Comparison of ENCODE assay signal across 22 cellular contexts in the genomic region with DNA sequence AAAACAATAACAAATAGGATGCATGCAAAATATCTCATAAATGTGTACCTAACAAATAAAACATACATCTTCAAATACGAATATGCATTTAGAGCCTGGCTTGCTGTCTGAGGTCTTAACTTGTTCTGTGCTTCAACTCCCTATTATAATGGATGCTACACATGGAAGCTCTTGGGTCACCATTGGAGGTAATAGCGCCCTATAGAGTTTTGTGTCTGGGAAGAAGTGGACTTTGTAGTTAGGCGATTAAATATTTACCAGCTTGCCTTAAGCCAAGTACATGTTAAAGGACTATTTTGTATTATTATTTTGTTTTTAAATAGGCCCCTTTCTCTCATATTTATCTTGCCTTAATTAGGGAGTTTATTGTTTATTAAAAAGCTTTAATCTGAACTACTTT.
A peak's percentile ranks its signal among the peaks of the same experiment; 100 is the strongest.
DNase-seq lines count a peak whose midpoint lies in the region; ATAC-seq, FAIRE-seq and TF ChIP-seq lines count a peak whose summit lies in the region.
"Had no signal": no experiment of that assay in that cellular context is flagged by ENCODE, and none has a peak within 500 bp of the region (broad histone marks: within the 10 kb centered on the region; RNA-seq: fewer than 3 reads in every experiment).

No MANE protein-coding gene starts in this region.

- CTCF ChIA-PET in HepG2 (lab: Yijun Ruan, JAX; ENCODE audit: low intra/inter-chr PET ratio, low total read pairs): no interaction called here

- H3K4me1 ChIP-seq in HepG2 (ENCODE audit: insufficient read depth, low read length): 0 out of 2 replicates have a peak, but pooled peaks cover 5% of the 10 kb centered on the region
- no peaks in the 10 kb centered on the region for H3K4me1 ChIP-seq in right lobe of liver
- no peaks in the 10 kb centered on the region for H3K4me1 ChIP-seq in small intestine (ENCODE audit: control insufficient read depth in 2 of 2, insufficient read depth in 1 of 2, low read depth in 1 of 2, low read length in 1 of 2)
- H3K4me1 ChIP-seq in mucosa of descending colon (ENCODE audit: low read depth): no peaks in the 10 kb centered on the region
- H3K4me1 ChIP-seq: A549, Caco-2 had no signal

- H3K4me1 Mint-ChIP-seq in nephron: no peaks in the 10 kb centered on the region
- H3K4me1 Mint-ChIP-seq: B cell had no signal

- TF ChIP-seq CTCF in HepG2 (CRISPR knock-in tag; IDR thresholded peaks at IDR 0.05) (no peak), right lobe of liver (IDR thresholded peaks at IDR 0.05) (no peak), nephron (IDR thresholded peaks at IDR 0.05; ENCODE audit: unreplicated experiment in 3 of 3) (no peak), mucosa of descending colon (IDR thresholded peaks at IDR 0.05) (no peak)

- no peaks in the 10 kb centered on the region for H3K9me3 Mint-ChIP-seq in nephron
- H3K9me3 Mint-ChIP-seq: CD4-positive, alpha-beta T cell; CD8-positive, alpha-beta T cell had no signal

- H3K27ac Mint-ChIP-seq in nephron: peak overlapping the region in 2 of 3 experiments; percentile 33 to 58
- H3K27ac Mint-ChIP-seq: B cell; CD4-positive, alpha-beta T cell; CD8-positive, alpha-beta T cell had no signal

- POLR2A ChIA-PET in HepG2 (lab: Yijun Ruan, JAX): no interaction called here

- H3K27ac ChIP-seq in HepG2 (ENCODE audit: extremely low read length, insufficient read depth, low read length) (no peak overlapping the region), right lobe of liver (no peak overlapping the region), small intestine (ENCODE audit: low read depth in 1 of 2, low read length in 1 of 2) (no peak overlapping the region)
- H3K27ac ChIP-seq: 22Rv1; A549; BLaER1 treated with 17β-estradiol and CSF1 and Interleukin-3, amounts not matched to agents 10 nM and 100 nM; C4-2B had no signal

- DNase-seq in HepG2 (ENCODE audit: low spot score): peak; percentile 10
- no peak for DNase-seq in right lobe of liver
- DNase-seq in small intestine: peak; percentile 47
- DNase-seq in mucosa of descending colon: no peak
- DNase-seq: AML-193; Caco-2; Calu3; CD4-positive, alpha-beta T cell; CD8-positive, alpha-beta T cell; DMS79 treated with DMSO at 0.1 percent for 48 hours; GF-D8 had no signal

- no peak overlapping the region for H3K9ac ChIP-seq in HepG2 (ENCODE audit: insufficient read depth, low read depth, low read length)
- H3K9ac ChIP-seq: BLaER1 treated with 17β-estradiol and CSF1 and Interleukin-3, amounts not matched to agents 10 nM and 100 nM had no signal

- BruUV-seq in HepG2 (replicated peaks; lab: Mats Ljungman, UMichigan): no TSS peak

- H3K27me3 ChIP-seq in HepG2 (ENCODE audit: control insufficient read depth in 1 of 2, insufficient read depth in 2 of 2, low read length in 2 of 2) (no peaks in the 10 kb centered on the region), right lobe of liver (no peaks in the 10 kb centered on the region), small intestine (ENCODE audit: control insufficient read depth in 2 of 2, insufficient read depth in 2 of 2, low read length in 2 of 2) (no peaks in the 10 kb centered on the region)
- H3K27me3 ChIP-seq: BLaER1 treated with 17β-estradiol and CSF1 and Interleukin-3, amounts not matched to agents 10 nM and 100 nM had no signal

- no peak for TF ChIP-seq POLR2A in HepG2 (IDR thresholded peaks at IDR 0.05; ENCODE audit: insufficient read depth in 1 of 2, low read depth in 2 of 2, low read length in 2 of 2)
- TF ChIP-seq POLR2A in right lobe of liver (IDR thresholded peaks at IDR 0.05): no peak

- FAIRE-seq in HepG2 (lab: Jason Lieb, UNC) (no peak), small intestine (lab: Jason Lieb, UNC) (no peak)
- FAIRE-seq: A549, D721Med, G401.6, GM12891, GM19239 had no signal

- H2AFZ ChIP-seq in HepG2 (ENCODE audit: low read length): no peak overlapping the region

- in situ Hi-C loops in HepG2 (cut with HindIII; ENCODE audit: extremely low pct_ligation_motif_present, low pct_unique_long_range_greater_than_20kb): no loop called here

- H4K20me1 ChIP-seq in HepG2 (ENCODE audit: insufficient read depth, low read length): no peaks in the 10 kb centered on the region
- H4K20me1 ChIP-seq: BLaER1 treated with 17β-estradiol and CSF1 and Interleukin-3, amounts not matched to agents 10 nM and 100 nM had no signal

- no peak overlapping the region for H3K4me3 Mint-ChIP-seq in nephron
- H3K4me3 Mint-ChIP-seq: B cell; CD4-positive, alpha-beta T cell; CD8-positive, alpha-beta T cell had no signal

- H3K36me3 Mint-ChIP-seq in nephron (ENCODE audit: low read depth): no peaks in the 10 kb centered on the region
- H3K36me3 Mint-ChIP-seq: CD8-positive, alpha-beta T cell had no signal

- intact Hi-C loops in HepG2 (cut with micrococcal nuclease; ENCODE audit: unreplicated experiment) (no loop called here), right lobe of liver (cut with DNase I) (no loop called here), mucosa of descending colon (cut with DNase I, micrococcal nuclease) (no loop called here)

- TF ChIP-seq EP300 in HepG2 (IDR thresholded peaks at IDR 0.05; ENCODE audit: low read depth in 2 of 2, low read length in 2 of 2): no peak
- no peak for TF ChIP-seq EP300 in HepG2 (CRISPR knock-in tag; IDR thresholded peaks at IDR 0.05; ENCODE audit: borderline replicate concordance)

- H3K4me3 ChIP-seq in HepG2 (replicated peaks in 1 of 3; ENCODE audit: insufficient read depth in 1 of 3, low read depth in 2 of 3, low read length in 3 of 3) (no peak overlapping the region), right lobe of liver (no peak overlapping the region), small intestine (ENCODE audit: low read depth in 1 of 2, low read length in 2 of 2) (no peak overlapping the region), mucosa of descending colon (no peak overlapping the region)
- H3K4me3 ChIP-seq: A549; BLaER1 treated with 17β-estradiol and CSF1 and Interleukin-3, amounts not matched to agents 10 nM and 100 nM had no signal

- H3K36me3 ChIP-seq in HepG2 (replicated peaks in 1 of 2; ENCODE audit: control insufficient read depth in 1 of 2, insufficient read depth in 2 of 2, low read length in 2 of 2) (no peaks in the 10 kb centered on the region), right lobe of liver (no peaks in the 10 kb centered on the region), small intestine (ENCODE audit: control insufficient read depth in 2 of 2, insufficient read depth in 2 of 2, low read length in 2 of 2) (no peaks in the 10 kb centered on the region), mucosa of descending colon (ENCODE audit: low read depth) (no peaks in the 10 kb centered on the region)
- H3K36me3 ChIP-seq: BLaER1 treated with 17β-estradiol and CSF1 and Interleukin-3, amounts not matched to agents 10 nM and 100 nM had no signal

- H3K9me3 ChIP-seq in HepG2 (ENCODE audit: low read length) (no peaks in the 10 kb centered on the region), right lobe of liver (no peaks in the 10 kb centered on the region), small intestine (ENCODE audit: control insufficient read depth, low read depth) (no peaks in the 10 kb centered on the region), mucosa of descending colon (no peaks in the 10 kb centered on the region)
- H3K9me3 ChIP-seq: A549; BLaER1 treated with 17β-estradiol and CSF1 and Interleukin-3, amounts not matched to agents 10 nM and 100 nM; Caco-2 had no signal

- TF ChIP-seq RAD21 in HepG2 (CRISPR knock-in tag; IDR thresholded peaks at IDR 0.05): no peak

- 14% methylated on average over 3 of the region's 3 CpGs for WGBS in HepG2 (ENCODE audit: low lambda C conversion rate)
- 40% methylated on average over 3 of the region's 3 CpGs for WGBS in right lobe of liver (ENCODE audit: insufficient coverage, low coverage, low lambda C conversion rate, missing lambda C conversion rate)
- 28 to 61% (median 47%) methylated on average over 3 of the region's 3 CpGs for WGBS in small intestine, 3 donors

- ATAC-seq in HepG2: peak; percentile 92
- no peak for ATAC-seq in right lobe of liver
- ATAC-seq in mucosa of descending colon: no peak
- ATAC-seq in GM21737 (IDR thresholded peaks at IDR 0.05; ENCODE audit: unreplicated experiment): no peak
- ATAC-seq: A549; CD8-positive, alpha-beta T cell had no signal

- no peaks in the 10 kb centered on the region for H3K79me2 ChIP-seq in HepG2 (ENCODE audit: insufficient read depth, low read length)

- no peaks in the 10 kb centered on the region for H3K27me3 Mint-ChIP-seq in nephron (ENCODE audit: low read depth)
- H3K27me3 Mint-ChIP-seq: B cell; CD4-positive, alpha-beta T cell had no signal

- H3K4me2 ChIP-seq in HepG2 (ENCODE audit: low read depth, low read length): no peak overlapping the region
- H3K4me2 ChIP-seq: A549; BLaER1 treated with 17β-estradiol and CSF1 and Interleukin-3, amounts not matched to agents 10 nM and 100 nM had no signal

TF ChIP-seq in HepG2, 621 proteins besides CTCF, POLR2A, EP300 and RAD21:
- TF ChIP-seq HNF4A (CRISPR knock-in tag; IDR thresholded peaks at IDR 0.05): peak; percentile 34; the same call in 1 of the 2 replicates
- peak; percentile 32; the same call in 1 of the 2 replicates for TF ChIP-seq ZNF644 (CRISPR knock-in tag; IDR thresholded peaks at IDR 0.05; ENCODE audit: low read depth)
- 0 out of 2 replicates have a peak, but pooled peaks have one; percentile 28 for TF ChIP-seq HNF4G (IDR thresholded peaks at IDR 0.05; ENCODE audit: borderline replicate concordance, low read depth, low read length)
- no peak for TF ChIP-seq HNF4G (CRISPR knock-in tag; IDR thresholded peaks at IDR 0.05; ENCODE audit: borderline replicate concordance, low read depth)
- TF ChIP-seq AGO1 (IDR thresholded peaks at IDR 0.05; ENCODE audit: low read depth, low read length, poor library complexity, severe bottlenecking): no peak
- no peak for TF ChIP-seq XBP1 (CRISPR knock-in tag; IDR thresholded peaks at IDR 0.05)
- TF ChIP-seq STAT6 (CRISPR knock-in tag; IDR thresholded peaks at IDR 0.05; ENCODE audit: borderline replicate concordance): no peak
- no peak for TF ChIP-seq ZNF768 (CRISPR knock-in tag; IDR thresholded peaks at IDR 0.05)
TF ChIP-seq in HepG2: peak in this region for 3.

Comparison
In these comparisons a context has a peak if more than half of its experiments do, and no peak if none do; other contexts are left out.
1. DNase-seq: peak in HepG2 (single experiment) and small intestine (single experiment); none in right lobe of liver (0 of 3) and mucosa of descending colon (0 of 3).